ENCODE assay signal across 14 cellular contexts in the genomic region with DNA sequence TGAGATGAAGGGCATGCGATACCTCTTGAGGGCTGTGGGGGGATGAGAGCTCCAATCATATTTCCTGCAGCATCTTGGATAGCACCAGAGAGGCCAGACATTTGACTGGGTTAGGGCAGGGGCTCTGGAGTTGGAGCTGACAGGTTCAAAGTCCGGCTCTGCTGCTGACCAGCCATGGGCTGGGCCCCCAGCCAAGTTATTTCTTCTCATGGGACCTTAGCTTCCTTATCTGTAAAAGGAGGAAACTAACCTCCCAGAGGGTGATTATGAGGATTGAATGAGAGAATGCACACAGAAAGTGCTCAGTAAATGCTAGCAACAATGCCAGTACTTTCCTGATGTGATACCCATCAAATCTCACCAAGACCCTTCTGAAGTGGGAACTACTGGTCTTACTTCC.
A peak's percentile ranks its signal among the peaks of the same experiment; 100 is the strongest.
DNase-seq lines count a peak whose midpoint lies in the region; ATAC-seq and TF ChIP-seq lines count a peak whose summit lies in the region.
"Had no signal": no experiment of that assay in that cellular context is flagged by ENCODE, and none has a peak within 500 bp of the region (broad histone marks: within the 10 kb centered on the region; RNA-seq: fewer than 3 reads in every experiment).

No MANE protein-coding gene starts in this region.

- H2AFZ ChIP-seq in ACC112 (ENCODE audit: low read length, unreplicated experiment) (no peak overlapping the region), PC-3 (ENCODE audit: low read length) (no peak overlapping the region)

- H3K9ac ChIP-seq in PC-3 (ENCODE audit: low read length) (no peak overlapping the region), colonic mucosa (ENCODE audit: low read depth in 2 of 2, low read length in 2 of 2) (peak overlapping the region in 1 of 2 donors; percentile 30), liver (ENCODE audit: low read depth in 1 of 2, low read length in 2 of 2) (no peak overlapping the region)

- H3K36me3 ChIP-seq in ACC112 (ENCODE audit: insufficient read depth, low read length) (peaks cover 5% of the 10 kb centered on the region; the same call in 1 of the 2 replicates), PC-3 (ENCODE audit: low read depth, low read length) (peaks cover 36% of the 10 kb centered on the region), colonic mucosa (no peaks in the 10 kb centered on the region), liver (ENCODE audit: control insufficient read depth in 4 of 4, insufficient read depth in 3 of 4, low read depth in 1 of 4, low read length in 3 of 4) (peaks cover 3 to 20% (median 18%) of the 10 kb centered on the region in 4 donors)

- H3K4me2 ChIP-seq in PC-3 (ENCODE audit: low read length): no peak overlapping the region

- no peak for ATAC-seq in PC-3
- ATAC-seq in GM19351 (IDR thresholded peaks at IDR 0.05; ENCODE audit: unreplicated experiment): no peak
- ATAC-seq in HG03457 (IDR thresholded peaks at IDR 0.05; ENCODE audit: unreplicated experiment): no peak

- peaks cover 4% of the 10 kb centered on the region for H3F3A ChIP-seq in PC-3 (ENCODE audit: low read length, unreplicated experiment)

- TF ChIP-seq RAD21 in liver (IDR thresholded peaks at IDR 0.05): peak; percentile 17 to 42

- BruUV-seq in PC-3 (replicated peaks; lab: Mats Ljungman, UMichigan): no TSS peak

- intact Hi-C loops in PC-3 (cut with micrococcal nuclease): no loop called here
- intact Hi-C loops in colonic mucosa (cut with DNase I): loop anchor here (5.0 kb wide), 1 partner anchor 98 kb away; a partner anchor contains a TSS

- H3K27ac ChIP-seq in ACC112 (ENCODE audit: low read depth, low read length) (peak overlapping the region; percentile 99), PC-3 (ENCODE audit: low read length) (peak overlapping the region; percentile 99), colonic mucosa (peak overlapping the region; percentile 64), liver (ENCODE audit: low read depth in 1 of 2, low read length in 2 of 2) (no peak overlapping the region)
- H3K27ac ChIP-seq: esophagus muscularis mucosa had no signal

- H3K79me2 ChIP-seq in ACC112 (ENCODE audit: control insufficient read depth, insufficient read depth, low read length, unreplicated experiment) (peaks cover 21% of the 10 kb centered on the region), PC-3 (ENCODE audit: low read length) (peaks cover 85% of the 10 kb centered on the region)

- peaks cover 71% of the 10 kb centered on the region for H3K4me1 ChIP-seq in ACC112 (ENCODE audit: control insufficient read depth, insufficient read depth, low read length, unreplicated experiment)
- peaks cover 88% of the 10 kb centered on the region for H3K4me1 ChIP-seq in PC-3 (ENCODE audit: insufficient read depth, low read length)
- H3K4me1 ChIP-seq in colonic mucosa: peaks cover 32% of the 10 kb centered on the region
- H3K4me1 ChIP-seq in liver (ENCODE audit: control insufficient read depth in 4 of 4, insufficient read depth in 4 of 4, low read length in 3 of 4): peaks cover 11 to 50% (median 26%) of the 10 kb centered on the region in 4 donors

- CTCF ChIA-PET in PC-3 (lab: Charles Lee): no interaction called here

- TF ChIP-seq CTCF in PC-3 (conservative IDR thresholded peaks at IDR 0.05; ENCODE audit: low read depth, low read length) (no peak), colonic mucosa (IDR thresholded peaks at IDR 0.05) (no peak), liver (IDR thresholded peaks at IDR 0.05; ENCODE audit: low read depth, low read length, missing input control) (no peak)

- H3K4me3 ChIP-seq in ACC112 (ENCODE audit: low read depth, low read length) (no peak overlapping the region), PC-3 (ENCODE audit: low read length) (no peak overlapping the region), colonic mucosa (no peak overlapping the region), liver (ENCODE audit: low read depth in 1 of 3, low read length in 3 of 3) (no peak overlapping the region)
- H3K4me3 ChIP-seq: esophagus muscularis mucosa had no signal

- no peaks in the 10 kb centered on the region for H4K20me1 ChIP-seq in PC-3 (ENCODE audit: low read length)

- in situ Hi-C loops in G401 (cut with HindIII; ENCODE audit: low sequenced_read_pairs): no loop called here

- no peaks in the 10 kb centered on the region for H3K27me3 ChIP-seq in ACC112 (ENCODE audit: insufficient read depth, low read length)
- H3K27me3 ChIP-seq in PC-3 (ENCODE audit: low read length): no peaks in the 10 kb centered on the region
- H3K27me3 ChIP-seq in colonic mucosa: no peaks in the 10 kb centered on the region
- no peaks in the 10 kb centered on the region for H3K27me3 ChIP-seq in liver (ENCODE audit: control insufficient read depth in 4 of 4, insufficient read depth in 4 of 4, low read length in 3 of 4)
- H3K27me3 ChIP-seq: esophagus muscularis mucosa had no signal

- DNase-seq in PC-3: no peak
- peak; percentile 94 for DNase-seq in colonic mucosa
- no peak for DNase-seq in G401 (ENCODE audit: low spot score)
- DNase-seq in NCI-H2107 treated with DMSO at 0.1 percent for 48 hours (lab: John Stamatoyannopoulos, UW; ENCODE audit: unreplicated experiment): no peak
- DNase-seq: anterior cingulate cortex; islet precursor cell; NCI-H1436 treated with DMSO at 0.1 percent for 48 hours; NK-92 treated with Interleukin-12 subunit alpha and Interleukin-12 subunit beta, amount 100 ng/mL, for 24 hours; stimulated activated CD4-positive, alpha-beta T cell treated with anti-CD3 and anti-CD28 coated beads, Interleukin-4, amount 100 ng/mL, for 1 hour had no signal

- POLR2A ChIA-PET in PC-3 (lab: Charles Lee; ENCODE audit: unreplicated experiment): interaction anchor here (0.6 kb wide), 1 partner anchor 129 kb away, joined by 3 read pairs; no protein-coding TSS in a partner anchor

- H3K9me3 ChIP-seq in PC-3 (ENCODE audit: low read length) (no peaks in the 10 kb centered on the region), colonic mucosa (no peaks in the 10 kb centered on the region), liver (ENCODE audit: control insufficient read depth in 4 of 4, low read length in 3 of 4) (no peaks in the 10 kb centered on the region)
- H3K9me3 ChIP-seq: esophagus muscularis mucosa had no signal

- no peaks in the 10 kb centered on the region for H3K9me2 ChIP-seq in PC-3 (replicated peaks; ENCODE audit: low read length)

- 38% methylated on average over 2 of the region's 2 CpGs for WGBS in liver

TF ChIP-seq in liver, 16 proteins besides CTCF, POLR2A, EP300 and RAD21:
- no peak for TF ChIP-seq FOXA2 (IDR thresholded peaks at IDR 0.05)
- TF ChIP-seq HNF4A (conservative IDR thresholded peaks at IDR 0.05): peak; percentile 79 to 88
- TF ChIP-seq FOXA1 (IDR thresholded peaks at IDR 0.05): no peak
- TF ChIP-seq EGR1 (IDR thresholded peaks at IDR 0.05; ENCODE audit: low read depth in 2 of 2): no peak
- TF ChIP-seq SP1 (IDR thresholded peaks at IDR 0.05): peak; percentile 62
- TF ChIP-seq, protein P1, sequence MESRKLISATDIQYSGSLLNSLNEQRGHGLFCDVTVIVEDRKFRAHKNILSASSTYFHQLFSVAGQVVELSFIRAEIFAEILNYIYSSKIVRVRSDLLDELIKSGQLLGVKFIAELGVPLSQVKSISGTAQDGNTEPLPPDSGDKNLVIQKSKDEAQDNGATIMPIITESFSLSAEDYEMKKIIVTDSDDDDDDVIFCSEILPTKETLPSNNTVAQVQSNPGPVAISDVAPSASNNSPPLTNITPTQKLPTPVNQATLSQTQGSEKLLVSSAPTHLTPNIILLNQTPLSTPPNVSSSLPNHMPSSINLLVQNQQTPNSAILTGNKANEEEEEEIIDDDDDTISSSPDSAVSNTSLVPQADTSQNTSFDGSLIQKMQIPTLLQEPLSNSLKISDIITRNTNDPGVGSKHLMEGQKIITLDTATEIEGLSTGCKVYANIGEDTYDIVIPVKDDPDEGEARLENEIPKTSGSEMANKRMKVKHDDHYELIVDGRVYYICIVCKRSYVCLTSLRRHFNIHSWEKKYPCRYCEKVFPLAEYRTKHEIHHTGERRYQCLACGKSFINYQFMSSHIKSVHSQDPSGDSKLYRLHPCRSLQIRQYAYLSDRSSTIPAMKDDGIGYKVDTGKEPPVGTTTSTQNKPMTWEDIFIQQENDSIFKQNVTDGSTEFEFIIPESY (IDR thresholded peaks at IDR 0.05): no peak
- TF ChIP-seq RXRA (IDR thresholded peaks at IDR 0.05): peak in 1 of 2 donors; percentile 50
- peak; percentile 76 for TF ChIP-seq HNF4G (IDR thresholded peaks at IDR 0.05)
- TF ChIP-seq NR2F2 (IDR thresholded peaks at IDR 0.05): no peak

Comparison
In these comparisons a context has a peak if more than half of its experiments do, and no peak if none do; other contexts are left out.
1. H3K27ac ChIP-seq: peak in ACC112 (single experiment), PC-3 (single experiment) and colonic mucosa (single experiment); none in liver (0 of 2).